In the genomic region with DNA sequence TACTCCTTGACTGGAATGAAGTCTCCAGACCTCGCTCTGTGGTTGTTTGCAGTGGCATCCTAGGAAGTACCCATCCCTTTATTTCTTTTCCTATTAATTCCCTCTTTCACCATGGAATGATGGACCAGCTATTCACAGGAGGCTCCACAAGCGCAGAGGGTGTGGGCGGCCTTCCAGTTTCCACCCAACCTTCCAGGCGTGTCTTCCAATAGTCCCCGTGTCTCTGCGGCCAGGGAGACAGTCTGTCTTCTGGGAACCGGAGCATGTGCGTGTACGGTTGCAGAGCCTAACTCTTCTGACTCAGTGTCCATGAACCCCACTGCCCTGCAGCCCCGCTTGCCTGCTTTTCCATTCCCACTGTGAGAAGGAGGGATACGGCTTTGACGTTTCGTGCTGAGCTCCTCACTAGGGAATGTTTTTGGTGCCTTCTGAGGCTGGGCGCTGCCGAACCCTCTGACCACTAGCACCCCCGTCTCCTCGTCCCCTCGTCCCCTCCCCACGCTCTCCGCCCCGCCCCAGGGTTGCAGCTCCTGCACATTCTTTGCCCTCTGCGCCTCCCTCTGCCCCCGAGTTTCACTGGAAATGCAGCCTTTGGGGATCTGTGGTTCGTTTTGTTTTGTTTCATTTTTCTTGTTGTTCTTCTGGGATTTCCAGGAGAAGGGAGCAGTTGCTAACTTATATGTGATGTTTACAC, we compare ENCODE assay signal across 21 cellular contexts. TPM values are rescaled to one million over a fixed set of nuclear protein-coding genes. Genes with fewer than 3 reads are reported as not detected.
DNase-seq lines count a peak whose midpoint lies in the region; TF ChIP-seq lines count a peak whose summit lies in the region.
"Had no signal": no experiment of that assay in that cellular context is flagged by ENCODE, and none has a peak within 500 bp of the region (broad histone marks: within the 10 kb centered on the region; RNA-seq: fewer than 3 reads in every experiment).

No MANE protein-coding gene starts in this region.

- H3K4me2 ChIP-seq in GM23248 (ENCODE audit: unreplicated experiment), result peak overlapping the region; percentile 32

- WGBS in GM23248 (ENCODE audit: low coverage in 1 of 2, low lambda C conversion rate in 2 of 2, missing lambda C conversion rate in 2 of 2), 2 experiments, result 38 to 43% methylated on average over 22 to 24 of the region's 24 CpGs
- WGBS in suprapubic skin, result 54% methylated on average over 21 of the region's 24 CpGs

- H3K27me3 ChIP-seq in GM23248 (replicated peaks; ENCODE audit: insufficient read depth), result peaks cover 27% of the 10 kb centered on the region
- H3K27me3 ChIP-seq in MG63, result peaks cover 16% of the 10 kb centered on the region
- H3K27me3 ChIP-seq in suprapubic skin, result peaks cover 12% of the 10 kb centered on the region
- H3K27me3 ChIP-seq in BE2C, result no peaks in the 10 kb centered on the region

- TF ChIP-seq CTCF in suprapubic skin (IDR thresholded peaks at IDR 0.05), result no peak
- no peak for TF ChIP-seq CTCF in BE2C (IDR thresholded peaks at IDR 0.05; ENCODE audit: low read depth, low read length)
- TF ChIP-seq CTCF in foreskin fibroblast (IDR thresholded peaks at IDR 0.05; ENCODE audit: low read depth, low read length), result no peak

- DNase-seq in GM23248 (peak; percentile 19), MG63 (peak; percentile 17), fibroblast of peridontal ligament (ENCODE audit: extremely low read depth) (peak; percentile 3), suprapubic skin (ENCODE audit: low spot score in 2 of 2) (no peak), BE2C (no peak), KBM-7 (no peak), foreskin fibroblast (no peak)
- DNase-seq: Calu3; CD4-positive, alpha-beta T cell; DMS53; HCEC 1CT; NCI-H1417 treated with DMSO at 0.1 percent for 48 hours; NCI-H2029; NCI-H2171; NCI-H446; NCI-H748 treated with DMSO at 0.1 percent for 48 hours; PC-3 had no signal

- in situ Hi-C loops in GM23248 (cut with MboI) (loop anchor here (25.0 kb wide), 1 partner anchor 522 kb away; no protein-coding TSS in a partner anchor), KBM-7 (cut with MboI; ENCODE audit: low pct_unique_long_range_greater_than_20kb, low sequenced_read_pairs) (no loop called here)

- no peaks in the 10 kb centered on the region for H3K36me3 ChIP-seq in GM23248 (ENCODE audit: low read depth)
- H3K36me3 ChIP-seq in MG63, result no peaks in the 10 kb centered on the region
- H3K36me3 ChIP-seq in suprapubic skin, result no peaks in the 10 kb centered on the region
- no peaks in the 10 kb centered on the region for H3K36me3 ChIP-seq in BE2C

- no peaks in the 10 kb centered on the region for H3F3A ChIP-seq in GM23248 (ENCODE audit: insufficient read depth)

- no peak for TF ChIP-seq EP300 in suprapubic skin (IDR thresholded peaks at IDR 0.05)

- no peaks in the 10 kb centered on the region for H3K9me3 ChIP-seq in GM23248 (ENCODE audit: low read depth)
- no peaks in the 10 kb centered on the region for H3K9me3 ChIP-seq in MG63
- H3K9me3 ChIP-seq in suprapubic skin, result no peaks in the 10 kb centered on the region
- no peaks in the 10 kb centered on the region for H3K9me3 ChIP-seq in BE2C

- H2AFZ ChIP-seq in GM23248, result peak overlapping the region; percentile 17; the same call in 1 of the 2 replicates

- H4K20me1 ChIP-seq in GM23248 (ENCODE audit: insufficient read depth), result no peaks in the 10 kb centered on the region

- H3K9ac ChIP-seq in GM23248, result 0 out of 2 replicates have a peak overlapping the region, but pooled peaks have one; percentile 18

- H3K9me2 ChIP-seq in GM23248 (ENCODE audit: insufficient read depth), result no peaks in the 10 kb centered on the region

- no peaks in the 10 kb centered on the region for H3K79me2 ChIP-seq in GM23248 (ENCODE audit: insufficient read depth)

- TF ChIP-seq POLR2A in suprapubic skin (IDR thresholded peaks at IDR 0.05), result no peak

- H3K27ac ChIP-seq in GM23248 (no peak overlapping the region), suprapubic skin (no peak overlapping the region)
- H3K27ac ChIP-seq: HL-60, RWPE1 had no signal

- H3K4me1 ChIP-seq in GM23248 (ENCODE audit: insufficient read depth) (no peaks in the 10 kb centered on the region), suprapubic skin (no peaks in the 10 kb centered on the region), BE2C (no peaks in the 10 kb centered on the region)

- H3K4me3 ChIP-seq in GM23248 (peak overlapping the region; percentile 51), MG63 (peak overlapping the region; percentile 25), suprapubic skin (peak overlapping the region; percentile 11), BE2C (ENCODE audit: low read depth, low read length) (no peak overlapping the region), foreskin fibroblast (ENCODE audit: low read depth in 1 of 2, low read length in 2 of 2) (no peak overlapping the region)

RNA-seq across cellular contexts. Expression of a gene that starts 26.3 kb away (rescaled TPM):
- not detected in 2 replicates for total RNA-seq in GM23248 (2014; rRNA removed; shearing (Covaris generic))
- polyA plus RNA-seq in GM23248 (2016; fragmentation: Nextera tagmentation; extraction: Ambion mirVana), result not detected in 2 replicates
- not detected in 2 replicates for total RNA-seq in MG63 (2014; rRNA removed; shearing (Covaris generic); ENCODE audit: low replicate concordance)
- 1 to 10 TPM in 3 of 4 donors, not detected in 1; 1.9 to 3.3 (median 3.1) TPM for total RNA-seq in suprapubic skin
- not detected for polyA plus RNA-seq in BE2C (2012; ENCODE audit: insufficient read depth, insufficient read length, low read depth)
- total RNA-seq: B cell; CD4-positive, alpha-beta T cell; PC-3; SK-MEL-5 had no signal

Comparison
In these comparisons a context has a peak if more than half of its experiments do, and no peak if none do; other contexts are left out.
1. DNase-seq: peak in GM23248 (single experiment), MG63 (single experiment) and fibroblast of peridontal ligament (single experiment); none in suprapubic skin (0 of 2), BE2C (single experiment), KBM-7 (single experiment) and foreskin fibroblast (0 of 2).
2. H3K4me3 ChIP-seq: peak in GM23248 (single experiment), MG63 (single experiment) and suprapubic skin (single experiment); none in BE2C (single experiment) and foreskin fibroblast (0 of 2).